In the genomic region with DNA sequence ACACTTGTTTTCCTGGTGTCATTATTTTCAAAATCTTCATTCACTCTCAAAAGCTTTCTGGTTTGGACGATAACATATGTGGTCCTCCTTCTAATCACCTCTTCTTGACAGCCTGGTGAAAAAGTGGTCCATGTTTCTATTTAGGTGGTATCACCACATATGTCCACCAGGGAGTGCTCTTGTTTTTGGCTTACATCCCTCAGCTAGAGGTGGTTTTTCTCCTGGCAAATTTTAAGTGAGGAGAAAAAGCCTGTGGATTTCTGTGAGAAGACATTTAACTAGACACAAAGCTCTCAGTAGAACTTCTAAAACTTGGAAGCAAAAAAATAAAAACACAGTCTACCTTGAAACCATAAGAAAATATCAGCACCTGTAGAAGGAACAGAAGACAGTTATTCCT, we compare ENCODE assay signal across 9 cellular contexts. TPM values are rescaled to one million over a fixed set of nuclear protein-coding genes. Genes with fewer than 3 reads are reported as not detected.
DNase-seq lines count a peak whose midpoint lies in the region; ATAC-seq lines count a peak whose summit lies in the region.
"Had no signal": no experiment of that assay in that cellular context is flagged by ENCODE, and none has a peak within 500 bp of the region (broad histone marks: within the 10 kb centered on the region; RNA-seq: fewer than 3 reads in every experiment).

No MANE protein-coding gene starts in this region.

- no peak overlapping the region for H3K27ac Mint-ChIP-seq in stimulated activated naive B cell treated with anti-CD40 and anti-IgM and Interleukin-4, amounts not matched to agents 10 μg/mL and 1 μg/mL and 100 μg/mL, for 72 hours
- no peak overlapping the region for H3K27ac Mint-ChIP-seq in T-cell

- H3K27ac ChIP-seq in HUES48 (ENCODE audit: low read depth, low read length) (peak overlapping the region; percentile 15), SJCRH30 (no peak overlapping the region), iPS-18a (ENCODE audit: low read length) (no peak overlapping the region)
- H3K27ac ChIP-seq: neutrophil had no signal

- DNase-seq in ELR (ENCODE audit: low read depth) (peak; percentile 60), SJCRH30 (peak; percentile 5 to 57), DMS79 treated with DMSO at 0.1 percent for 48 hours (lab: John Stamatoyannopoulos, UW) (no peak), T-cell (no peak)
- no peak for DNase-seq in stimulated activated naive CD8-positive, alpha-beta T cell treated with anti-CD3 and anti-CD28 coated beads, Interleukin-15, Interleukin-2, amounts not matched to agents 100 U/mL and 50 U/mL, for 24 hours
- DNase-seq in stimulated activated naive B cell treated with anti-CD40 and anti-IgM and Interleukin-4, amounts not matched to agents 10 μg/mL and 1 μg/mL and 100 μg/mL, for 72 hours: no peak

- peaks cover 5 to 23% of the 10 kb centered on the region in 2 donors for H3K27me3 Mint-ChIP-seq in stimulated activated naive B cell treated with anti-CD40 and anti-IgM and Interleukin-4, amounts not matched to agents 10 μg/mL and 1 μg/mL and 100 μg/mL, for 72 hours
- H3K27me3 Mint-ChIP-seq in T-cell: peaks cover 3 to 15% of the 10 kb centered on the region in 2 donors

- H3K4me3 ChIP-seq in HUES48 (ENCODE audit: low read depth, low read length) (no peak overlapping the region), SJCRH30 (no peak overlapping the region), iPS-18a (ENCODE audit: low read length) (peak overlapping the region; percentile 12)

- H3K9me3 ChIP-seq in HUES48 (ENCODE audit: control insufficient read depth, insufficient read depth, low read length) (peaks cover 16% of the 10 kb centered on the region), SJCRH30 (replicated peaks) (no peaks in the 10 kb centered on the region), iPS-18a (ENCODE audit: control insufficient read depth, low read depth, low read length) (peaks cover 8% of the 10 kb centered on the region)
- H3K9me3 ChIP-seq: neutrophil had no signal

- no peak for ATAC-seq in stimulated activated naive CD8-positive, alpha-beta T cell treated with anti-CD3 and anti-CD28 coated beads, Interleukin-15, Interleukin-2, amounts not matched to agents 100 U/mL and 50 U/mL, for 24 hours
- no peak for ATAC-seq in stimulated activated naive B cell treated with anti-CD40 and anti-IgM and Interleukin-4, amounts not matched to agents 10 μg/mL and 1 μg/mL and 100 μg/mL, for 72 hours (replicated peaks)
- ATAC-seq in T-cell (replicated peaks in 1 of 4): no peak

- H3K9ac ChIP-seq in HUES48 (ENCODE audit: low read depth, low read length): no peak overlapping the region
- H3K9ac ChIP-seq in iPS-18a (ENCODE audit: low read length): no peak overlapping the region

- no peaks in the 10 kb centered on the region for H3K4me1 Mint-ChIP-seq in stimulated activated naive B cell treated with anti-CD40 and anti-IgM and Interleukin-4, amounts not matched to agents 10 μg/mL and 1 μg/mL and 100 μg/mL, for 72 hours
- H3K4me1 Mint-ChIP-seq in T-cell: no peaks in the 10 kb centered on the region

- H3K9me3 Mint-ChIP-seq in stimulated activated naive B cell treated with anti-CD40 and anti-IgM and Interleukin-4, amounts not matched to agents 10 μg/mL and 1 μg/mL and 100 μg/mL, for 72 hours: peaks cover 3 to 5% of the 10 kb centered on the region in 2 donors
- no peaks in the 10 kb centered on the region for H3K9me3 Mint-ChIP-seq in T-cell

- peaks cover 0 to 4% of the 10 kb centered on the region in 2 donors for H3K36me3 Mint-ChIP-seq in stimulated activated naive B cell treated with anti-CD40 and anti-IgM and Interleukin-4, amounts not matched to agents 10 μg/mL and 1 μg/mL and 100 μg/mL, for 72 hours
- no peaks in the 10 kb centered on the region for H3K36me3 Mint-ChIP-seq in T-cell

- no peaks in the 10 kb centered on the region for H3K36me3 ChIP-seq in HUES48 (ENCODE audit: control insufficient read depth, insufficient read depth, low read length)
- H3K36me3 ChIP-seq in SJCRH30: no peaks in the 10 kb centered on the region
- H3K36me3 ChIP-seq in iPS-18a (ENCODE audit: control insufficient read depth, low read depth, low read length): no peaks in the 10 kb centered on the region
- H3K36me3 ChIP-seq: neutrophil had no signal

- POLR2A ChIA-PET in T-cell (lab: Charles Lee): no interaction called here

- CTCF ChIA-PET in T-cell (lab: Charles Lee): interaction anchor here in 1 of 2 donors (0.9 kb wide), 1 partner anchor 658 kb away, joined by 3 read pairs; no protein-coding TSS in a partner anchor

- no peaks in the 10 kb centered on the region for H3K27me3 ChIP-seq in HUES48 (ENCODE audit: control insufficient read depth, insufficient read depth, low read length)
- no peaks in the 10 kb centered on the region; the same call in 1 of the 2 replicates for H3K27me3 ChIP-seq in SJCRH30
- H3K27me3 ChIP-seq in iPS-18a (ENCODE audit: control insufficient read depth, insufficient read depth, low read length): no peaks in the 10 kb centered on the region
- H3K27me3 ChIP-seq: neutrophil had no signal

- H3K4me1 ChIP-seq in HUES48 (ENCODE audit: control insufficient read depth, insufficient read depth, low read length) (peaks cover 22% of the 10 kb centered on the region), SJCRH30 (no peaks in the 10 kb centered on the region), iPS-18a (ENCODE audit: control insufficient read depth, low read depth, low read length) (peaks cover 10% of the 10 kb centered on the region)

- H3K4me3 Mint-ChIP-seq in stimulated activated naive B cell treated with anti-CD40 and anti-IgM and Interleukin-4, amounts not matched to agents 10 μg/mL and 1 μg/mL and 100 μg/mL, for 72 hours: no peak overlapping the region
- no peak overlapping the region for H3K4me3 Mint-ChIP-seq in T-cell

RNA-seq across cellular contexts. Expression of gene FRMPD4, which starts 58.0 kb away (rescaled TPM):
- not detected in 2 replicates for total RNA-seq in SJCRH30 (2014; rRNA removed; shearing (Covaris generic))
- not detected for total RNA-seq in T-cell

Comparison
In these comparisons a context has a peak if more than half of its experiments do, and no peak if none do; other contexts are left out.
1. DNase-seq: peak in ELR (single experiment) and SJCRH30 (2 of 2); none in DMS79 treated with DMSO at 0.1 percent for 48 hours (single experiment), stimulated activated naive CD8-positive, alpha-beta T cell treated with anti-CD3 and anti-CD28 coated beads, Interleukin-15, Interleukin-2, amounts not matched to agents 100 U/mL and 50 U/mL, for 24 hours (single experiment), stimulated activated naive B cell treated with anti-CD40 and anti-IgM and Interleukin-4, amounts not matched to agents 10 μg/mL and 1 μg/mL and 100 μg/mL, for 72 hours (single experiment) and T-cell (0 of 34).